ENCODE assay signal across 8 cellular contexts in the genomic region with DNA sequence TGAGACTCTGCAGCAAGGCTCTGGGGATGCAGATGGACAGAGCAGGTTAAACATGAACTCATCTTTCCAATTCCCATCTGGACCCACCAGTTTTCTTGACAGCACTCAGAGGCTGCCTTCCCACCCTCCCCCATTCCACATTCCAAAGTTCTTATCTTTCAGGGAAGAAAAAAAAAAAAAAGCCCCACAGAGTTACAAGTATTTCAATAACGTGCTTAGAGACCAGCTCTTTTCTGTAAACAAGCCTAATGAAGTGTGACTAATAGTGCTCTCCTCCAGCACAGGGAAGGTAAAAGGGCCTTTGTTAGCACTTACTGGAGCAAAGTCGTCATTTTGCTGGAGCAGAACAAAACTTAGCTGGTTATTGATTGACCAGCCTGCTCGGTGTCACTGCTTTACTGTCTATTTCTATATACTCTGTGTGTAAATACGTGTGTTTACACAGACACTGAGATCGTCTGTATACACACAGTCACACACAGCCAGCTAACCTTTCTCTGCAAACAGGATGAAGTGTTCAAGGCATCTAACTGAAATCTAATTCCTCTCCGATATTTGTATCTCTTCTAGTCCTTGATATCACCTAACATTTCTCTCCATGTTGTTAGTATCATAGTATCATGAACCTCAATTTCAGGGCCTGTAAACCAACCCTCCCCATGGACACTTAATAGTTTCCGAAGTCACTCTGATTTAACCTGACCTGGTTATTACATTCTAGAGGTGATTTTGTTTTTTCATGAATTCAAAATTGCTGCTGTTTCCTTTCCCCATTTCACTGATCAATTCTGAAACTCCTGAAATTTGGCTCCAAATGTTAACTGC.
DNase-seq lines count a peak whose midpoint lies in the region; ATAC-seq and TF ChIP-seq lines count a peak whose summit lies in the region.

No MANE protein-coding gene starts in this region.

- peaks cover 24% of the 10 kb centered on the region for H3K79me1 ChIP-seq in mesendoderm (ENCODE audit: low read length)

- H2AK5ac ChIP-seq in mesendoderm (ENCODE audit: low read length): no peak overlapping the region

- CTCF ChIA-PET in HEK293T (lab: Yijun Ruan, JAX): interaction anchor here (0.6 to 0.9 kb wide), 4 partner anchors 14 to 389 kb away, joined by 3 to 4 read pairs (median 3); no protein-coding TSS in a partner anchor

- no peak for ATAC-seq in effector memory CD8-positive, alpha-beta T cell (replicated peaks)
- no peak for ATAC-seq in GM19452 (IDR thresholded peaks at IDR 0.05; ENCODE audit: unreplicated experiment)

- no peaks in the 10 kb centered on the region for H3K27me3 ChIP-seq in mesendoderm (ENCODE audit: insufficient read depth, low read length, poor library complexity)

- H4K5ac ChIP-seq in mesendoderm (ENCODE audit: low read length): no peak overlapping the region

- peak overlapping the region; percentile 28 for H3K56ac ChIP-seq in mesendoderm (ENCODE audit: low read length)

- H3K4ac ChIP-seq in mesendoderm (ENCODE audit: low read depth, low read length): peak overlapping the region; percentile 87

- H2BK15ac ChIP-seq in mesendoderm (replicated peaks; ENCODE audit: low read depth): no peak overlapping the region

- H3K9ac ChIP-seq in mesendoderm (ENCODE audit: low read length): peak overlapping the region; percentile 1

- peaks cover 0 to 3% of the 10 kb centered on the region in 2 donors for H3K4me1 Mint-ChIP-seq in effector memory CD8-positive, alpha-beta T cell (ENCODE audit: low read depth in 2 of 2)
- H3K4me1 Mint-ChIP-seq in immature natural killer cell: peaks cover 0 to 3% of the 10 kb centered on the region in 2 donors

- DNase-seq in HEK293T (ENCODE audit: extremely low spot score) (no peak), NCI-H69 (lab: John Stamatoyannopoulos, UW) (peak; percentile 92), ecto neural progenitor cell (ENCODE audit: low spot score) (peak; percentile 61), mesendoderm (peak; percentile 98), immature natural killer cell (no peak), inferior parietal cortex (ENCODE audit: extremely low spot score) (no peak)
- DNase-seq in effector memory CD8-positive, alpha-beta T cell: no peak

- no peak overlapping the region for H3K4me3 ChIP-seq in mesendoderm (ENCODE audit: low read length)

- peak overlapping the region; percentile 28 for H3K4me2 ChIP-seq in mesendoderm (ENCODE audit: low read length)

- peaks cover 27% of the 10 kb centered on the region for H3K79me2 ChIP-seq in mesendoderm (ENCODE audit: control insufficient read depth, insufficient read depth, low read length)

- no peak overlapping the region for H3K23ac ChIP-seq in mesendoderm (ENCODE audit: low read length)

- H2BK5ac ChIP-seq in mesendoderm (ENCODE audit: low read length): no peak overlapping the region

- H3K18ac ChIP-seq in mesendoderm (ENCODE audit: low read length): peak overlapping the region; percentile 60

- H2BK120ac ChIP-seq in mesendoderm (ENCODE audit: low read depth, low read length): no peak overlapping the region

- no peak overlapping the region for H4K8ac ChIP-seq in mesendoderm (ENCODE audit: low read depth, low read length)

- peak overlapping the region; percentile 88 for H3K27ac ChIP-seq in mesendoderm (ENCODE audit: low read depth, low read length)

- H3K36me3 ChIP-seq in mesendoderm (ENCODE audit: control insufficient read depth, insufficient read depth, low read length): no peaks in the 10 kb centered on the region

- H3K36me3 Mint-ChIP-seq in effector memory CD8-positive, alpha-beta T cell (ENCODE audit: insufficient read depth): no peaks in the 10 kb centered on the region
- no peaks in the 10 kb centered on the region for H3K36me3 Mint-ChIP-seq in immature natural killer cell

- H3K9me3 Mint-ChIP-seq in effector memory CD8-positive, alpha-beta T cell: no peaks in the 10 kb centered on the region
- H3K9me3 Mint-ChIP-seq in immature natural killer cell: no peaks in the 10 kb centered on the region

- H3K27me3 Mint-ChIP-seq in effector memory CD8-positive, alpha-beta T cell: no peaks in the 10 kb centered on the region
- peaks cover 6 to 9% (median 8%) of the 10 kb centered on the region in 3 donors for H3K27me3 Mint-ChIP-seq in immature natural killer cell (ENCODE audit: low read depth in 3 of 3)

- POLR2A ChIA-PET in HEK293T (lab: Yijun Ruan, JAX): interaction anchor here (0.7 to 1.5 kb wide), 8 partner anchors 9 to 88 kb away, joined by 3 to 6 read pairs (median 4); a partner anchor contains a TSS

- peaks cover 38% of the 10 kb centered on the region for H3K4me1 ChIP-seq in mesendoderm (ENCODE audit: control insufficient read depth, low read depth, low read length)

- no peak overlapping the region for H3K4me3 Mint-ChIP-seq in effector memory CD8-positive, alpha-beta T cell
- H3K4me3 Mint-ChIP-seq in immature natural killer cell: no peak overlapping the region

- no peak overlapping the region for H3K27ac Mint-ChIP-seq in effector memory CD8-positive, alpha-beta T cell
- H3K27ac Mint-ChIP-seq in immature natural killer cell: no peak overlapping the region

- no CpG with 5 or more reads among the region's 7 CpGs for WGBS in mesendoderm (ENCODE audit: extremely low coverage, insufficient coverage, low lambda C conversion rate)

TF ChIP-seq in HEK293T, 16 proteins besides CTCF, POLR2A, EP300 and RAD21:
- TF ChIP-seq ARNT (IDR thresholded peaks at IDR 0.05) (0 out of 2 replicates have a peak, but pooled peaks have one; percentile 13), L3MBTL2 (conservative IDR thresholded peaks at IDR 0.05) (no peak), ZNF384 (IDR thresholded peaks at IDR 0.05) (peak; percentile 98), CTBP1 (IDR thresholded peaks at IDR 0.05; ENCODE audit: borderline replicate concordance) (peak; percentile 90), FOXK2 (IDR thresholded peaks at IDR 0.05) (0 out of 2 replicates have a peak, but pooled peaks have one; percentile 24)
- TF ChIP-seq, protein P1, sequence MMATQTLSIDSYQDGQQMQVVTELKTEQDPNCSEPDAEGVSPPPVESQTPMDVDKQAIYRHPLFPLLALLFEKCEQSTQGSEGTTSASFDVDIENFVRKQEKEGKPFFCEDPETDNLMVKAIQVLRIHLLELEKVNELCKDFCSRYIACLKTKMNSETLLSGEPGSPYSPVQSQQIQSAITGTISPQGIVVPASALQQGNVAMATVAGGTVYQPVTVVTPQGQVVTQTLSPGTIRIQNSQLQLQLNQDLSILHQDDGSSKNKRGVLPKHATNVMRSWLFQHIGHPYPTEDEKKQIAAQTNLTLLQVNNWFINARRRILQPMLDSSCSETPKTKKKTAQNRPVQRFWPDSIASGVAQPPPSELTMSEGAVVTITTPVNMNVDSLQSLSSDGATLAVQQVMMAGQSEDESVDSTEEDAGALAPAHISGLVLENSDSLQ (IDR thresholded peaks at IDR 0.05): peak; percentile 27; the same call in 1 of the 2 replicates

Comparison
In these comparisons a context has a peak if more than half of its experiments do, and no peak if none do; other contexts are left out.
1. DNase-seq: peak in NCI-H69 (single experiment), ecto neural progenitor cell (single experiment) and mesendoderm (single experiment); none in HEK293T (single experiment), effector memory CD8-positive, alpha-beta T cell (0 of 3), immature natural killer cell (0 of 3) and inferior parietal cortex (single experiment).